ENCODE assay signal across 9 cellular contexts in the genomic region with DNA sequence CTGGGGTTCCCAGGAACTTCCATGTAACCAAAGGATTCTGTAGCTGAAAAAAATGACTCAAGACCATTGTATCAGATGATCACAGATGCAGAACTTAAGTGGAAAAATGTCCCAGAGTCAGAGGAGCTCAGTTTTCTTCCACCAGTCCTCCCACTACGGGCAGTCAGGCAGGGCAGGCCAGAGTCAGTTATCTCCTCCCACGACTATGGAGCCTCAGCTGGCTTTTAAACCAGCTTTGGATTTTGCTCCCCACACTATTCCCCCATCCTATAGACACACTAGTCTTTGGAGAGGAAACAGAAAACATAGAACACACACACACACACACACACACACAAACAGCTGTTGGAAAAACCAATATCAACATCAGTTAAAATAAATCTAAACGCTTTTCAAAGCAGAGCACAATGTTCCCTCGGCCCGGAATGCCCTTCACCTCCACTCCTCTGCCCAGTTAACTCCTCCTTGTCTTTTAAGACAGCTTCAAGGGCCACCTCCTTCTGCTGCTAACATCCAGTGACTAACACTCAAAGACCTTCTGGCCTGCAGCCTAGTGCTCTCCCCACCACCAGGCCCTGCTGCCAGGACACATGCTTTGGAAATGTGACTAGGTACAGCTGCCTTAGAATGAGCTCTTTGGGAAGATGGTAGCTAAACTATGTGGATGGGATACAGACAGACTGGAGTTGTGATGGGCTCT. TPM values are rescaled to one million over a fixed set of nuclear protein-coding genes. Genes with fewer than 3 reads are reported as not detected.
DNase-seq lines count a peak whose midpoint lies in the region; ATAC-seq, FAIRE-seq and TF ChIP-seq lines count a peak whose summit lies in the region.
"Had no signal": no experiment of that assay in that cellular context is flagged by ENCODE, and none has a peak within 500 bp of the region (broad histone marks: within the 10 kb centered on the region; RNA-seq: fewer than 3 reads in every experiment).

No MANE protein-coding gene starts in this region.

- peaks cover 20 to 25% (median 24%) of the 10 kb centered on the region in 4 donors for H3K4me1 Mint-ChIP-seq in CD4-positive, alpha-beta memory T cell

- peaks cover 58 to 82% of the 10 kb centered on the region in 2 donors for H3K36me3 Mint-ChIP-seq in CD4-positive, alpha-beta memory T cell

- no peaks in the 10 kb centered on the region for H3K9me3 ChIP-seq in CD4-positive, alpha-beta memory T cell (ENCODE audit: control insufficient read depth in 1 of 2, low read length in 2 of 2)
- no peaks in the 10 kb centered on the region for H3K9me3 ChIP-seq in pancreas

- H3K36me3 ChIP-seq in CD4-positive, alpha-beta memory T cell (ENCODE audit: insufficient read depth, low read length): peaks cover 56% of the 10 kb centered on the region
- H3K36me3 ChIP-seq in pancreas: no peaks in the 10 kb centered on the region

- no peak overlapping the region for H3K4me3 Mint-ChIP-seq in CD4-positive, alpha-beta memory T cell

- ATAC-seq in SK-N-SH treated with all-trans-retinoic acid at 6 μM for 48 hours (peak; percentile 92), pancreas (peak; percentile 11 to 39 (median 23)), GM18909 (IDR thresholded peaks at IDR 0.05; ENCODE audit: poor library complexity, unreplicated experiment) (no peak)

- POLR2A ChIA-PET in CD4-positive, alpha-beta memory T cell (lab: Charles Lee; ENCODE audit: partially characterized antibody): interaction anchor here (1.0 to 1.4 kb wide), 3 partner anchors 9 to 28 kb away, joined by 4 to 5 read pairs (median 4); no protein-coding TSS in a partner anchor

- H3K27me3 Mint-ChIP-seq in CD4-positive, alpha-beta memory T cell: no peaks in the 10 kb centered on the region

- no peak for FAIRE-seq in pancreas (lab: Jason Lieb, UNC)

- no peak overlapping the region for H3K4me3 ChIP-seq in CD4-positive, alpha-beta memory T cell (ENCODE audit: low read length in 2 of 2)
- H3K4me3 ChIP-seq in fibroblast of pulmonary artery (replicated peaks; ENCODE audit: low read depth, low read length): no peak overlapping the region
- no peak overlapping the region for H3K4me3 ChIP-seq in pancreas

- H3K27me3 ChIP-seq in CD4-positive, alpha-beta memory T cell (ENCODE audit: insufficient read depth, low read length): no peaks in the 10 kb centered on the region
- H3K27me3 ChIP-seq in pancreas: no peaks in the 10 kb centered on the region

- intact Hi-C loops in CD4-positive, alpha-beta memory T cell (cut with micrococcal nuclease): no loop called here
- intact Hi-C loops in pancreas (cut with DNase I): no loop called here

- WGBS in pancreas, 2 donors: 26 to 38% methylated on average over 5 of the region's 5 CpGs

- TF ChIP-seq CTCF in fibroblast of pulmonary artery (IDR thresholded peaks at IDR 0.05; ENCODE audit: low read length, missing control alignments): no peak
- no peak for TF ChIP-seq CTCF in pancreas (IDR thresholded peaks at IDR 0.05)

- DNase-seq in CD4-positive, alpha-beta memory T cell: no peak
- DNase-seq in fibroblast of pulmonary artery (ENCODE audit: low read depth): peak; percentile 93
- no peak for DNase-seq in pancreas
- DNase-seq in DMS153 treated with DMSO at 0.1 percent for 48 hours (lab: John Stamatoyannopoulos, UW; ENCODE audit: unreplicated experiment): no peak
- no peak for DNase-seq in DMS153 (lab: John Stamatoyannopoulos, UW)
- no peak for DNase-seq in NCI-H526 (lab: John Stamatoyannopoulos, UW)
- DNase-seq: OCI-M1 had no signal

- no peaks in the 10 kb centered on the region for H3K9me3 Mint-ChIP-seq in CD4-positive, alpha-beta memory T cell

- peaks cover 4% of the 10 kb centered on the region for H3K4me1 ChIP-seq in CD4-positive, alpha-beta memory T cell (ENCODE audit: insufficient read depth, low read length)
- H3K4me1 ChIP-seq in pancreas: no peaks in the 10 kb centered on the region

- H3K27ac Mint-ChIP-seq in CD4-positive, alpha-beta memory T cell: peak overlapping the region; percentile 46 to 91 (median 70)

- no peak overlapping the region for H3K27ac ChIP-seq in CD4-positive, alpha-beta memory T cell (ENCODE audit: low read depth, low read length)
- peak overlapping the region in 1 of 4 donors; percentile 22 for H3K27ac ChIP-seq in pancreas

- CTCF ChIA-PET in CD4-positive, alpha-beta memory T cell (lab: Charles Lee; ENCODE audit: partially characterized antibody): interaction anchor here (0.7 to 1.4 kb wide), 6 partner anchors 9 to 202 kb away, joined by 3 to 4 read pairs (median 3); no protein-coding TSS in a partner anchor

TF ChIP-seq in SK-N-SH treated with all-trans-retinoic acid at 6 μM for 48 hours, 23 proteins besides CTCF, POLR2A, EP300 and RAD21:
- TF ChIP-seq, protein P1, sequence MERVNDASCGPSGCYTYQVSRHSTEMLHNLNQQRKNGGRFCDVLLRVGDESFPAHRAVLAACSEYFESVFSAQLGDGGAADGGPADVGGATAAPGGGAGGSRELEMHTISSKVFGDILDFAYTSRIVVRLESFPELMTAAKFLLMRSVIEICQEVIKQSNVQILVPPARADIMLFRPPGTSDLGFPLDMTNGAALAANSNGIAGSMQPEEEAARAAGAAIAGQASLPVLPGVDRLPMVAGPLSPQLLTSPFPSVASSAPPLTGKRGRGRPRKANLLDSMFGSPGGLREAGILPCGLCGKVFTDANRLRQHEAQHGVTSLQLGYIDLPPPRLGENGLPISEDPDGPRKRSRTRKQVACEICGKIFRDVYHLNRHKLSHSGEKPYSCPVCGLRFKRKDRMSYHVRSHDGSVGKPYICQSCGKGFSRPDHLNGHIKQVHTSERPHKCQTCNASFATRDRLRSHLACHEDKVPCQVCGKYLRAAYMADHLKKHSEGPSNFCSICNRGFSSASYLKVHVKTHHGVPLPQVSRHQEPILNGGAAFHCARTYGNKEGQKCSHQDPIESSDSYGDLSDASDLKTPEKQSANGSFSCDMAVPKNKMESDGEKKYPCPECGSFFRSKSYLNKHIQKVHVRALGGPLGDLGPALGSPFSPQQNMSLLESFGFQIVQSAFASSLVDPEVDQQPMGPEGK (CRISPR knock-in tag; IDR thresholded peaks at IDR 0.05; ENCODE audit: borderline replicate concordance): no peak
- TF ChIP-seq ZC3H10 (CRISPR knock-in tag; IDR thresholded peaks at IDR 0.05) (no peak), BACH2 (CRISPR knock-in tag; IDR thresholded peaks at IDR 0.05; ENCODE audit: borderline replicate concordance) (no peak), PPARA (CRISPR knock-in tag; IDR thresholded peaks at IDR 0.05; ENCODE audit: borderline replicate concordance) (no peak), ZFP30 (CRISPR knock-in tag; IDR thresholded peaks at IDR 0.05) (no peak), GLIS3 (CRISPR knock-in tag; IDR thresholded peaks at IDR 0.05) (no peak), ESRRG (CRISPR knock-in tag; IDR thresholded peaks at IDR 0.05) (no peak), RARB (CRISPR knock-in tag; IDR thresholded peaks at IDR 0.05) (no peak), CSDC2 (CRISPR knock-in tag; IDR thresholded peaks at IDR 0.05) (no peak), ZNF565 (CRISPR knock-in tag; conservative IDR thresholded peaks at IDR 0.05; ENCODE audit: low read depth) (no peak)
- TF ChIP-seq, protein P2, sequence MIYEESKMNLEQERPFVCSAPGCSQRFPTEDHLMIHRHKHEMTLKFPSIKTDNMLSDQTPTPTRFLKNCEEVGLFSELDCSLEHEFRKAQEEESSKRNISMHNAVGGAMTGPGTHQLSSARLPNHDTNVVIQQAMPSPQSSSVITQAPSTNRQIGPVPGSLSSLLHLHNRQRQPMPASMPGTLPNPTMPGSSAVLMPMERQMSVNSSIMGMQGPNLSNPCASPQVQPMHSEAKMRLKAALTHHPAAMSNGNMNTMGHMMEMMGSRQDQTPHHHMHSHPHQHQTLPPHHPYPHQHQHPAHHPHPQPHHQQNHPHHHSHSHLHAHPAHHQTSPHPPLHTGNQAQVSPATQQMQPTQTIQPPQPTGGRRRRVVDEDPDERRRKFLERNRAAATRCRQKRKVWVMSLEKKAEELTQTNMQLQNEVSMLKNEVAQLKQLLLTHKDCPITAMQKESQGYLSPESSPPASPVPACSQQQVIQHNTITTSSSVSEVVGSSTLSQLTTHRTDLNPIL (CRISPR knock-in tag; IDR thresholded peaks at IDR 0.05; ENCODE audit: low read depth): no peak
- TF ChIP-seq, protein P3, sequence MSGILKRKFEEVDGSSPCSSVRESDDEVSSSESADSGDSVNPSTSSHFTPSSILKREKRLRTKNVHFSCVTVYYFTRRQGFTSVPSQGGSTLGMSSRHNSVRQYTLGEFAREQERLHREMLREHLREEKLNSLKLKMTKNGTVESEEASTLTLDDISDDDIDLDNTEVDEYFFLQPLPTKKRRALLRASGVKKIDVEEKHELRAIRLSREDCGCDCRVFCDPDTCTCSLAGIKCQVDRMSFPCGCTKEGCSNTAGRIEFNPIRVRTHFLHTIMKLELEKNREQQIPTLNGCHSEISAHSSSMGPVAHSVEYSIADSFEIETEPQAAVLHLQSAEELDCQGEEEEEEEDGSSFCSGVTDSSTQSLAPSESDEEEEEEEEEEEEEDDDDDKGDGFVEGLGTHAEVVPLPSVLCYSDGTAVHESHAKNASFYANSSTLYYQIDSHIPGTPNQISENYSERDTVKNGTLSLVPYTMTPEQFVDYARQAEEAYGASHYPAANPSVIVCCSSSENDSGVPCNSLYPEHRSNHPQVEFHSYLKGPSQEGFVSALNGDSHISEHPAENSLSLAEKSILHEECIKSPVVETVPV (CRISPR knock-in tag; IDR thresholded peaks at IDR 0.05): no peak

RNA-seq across cellular contexts. Expression of a gene that starts 56.8 kb away (rescaled TPM):
- total RNA-seq in CD4-positive, alpha-beta memory T cell: not detected
- polyA plus RNA-seq in CD4-positive, alpha-beta memory T cell: not detected
- not detected for total RNA-seq in pancreas
- under 1 TPM in 1 of 2 donors, not detected in 1; 0.07 TPM for polyA plus RNA-seq in pancreas

RNA-seq across cellular contexts. Expression of a gene that starts 58.8 kb away (rescaled TPM):
- total RNA-seq in CD4-positive, alpha-beta memory T cell: 10 to 100 TPM; 31.5 to 33.9 TPM
- polyA plus RNA-seq in CD4-positive, alpha-beta memory T cell: 10 to 100 TPM in 1 of 2 donors, 1 to 10 TPM in 1; 1.9 to 24.4 TPM
- 1 to 10 TPM in 2 of 6 donors, under 1 TPM in 4; 0.47 to 3.0 (median 0.83) TPM for total RNA-seq in pancreas
- polyA plus RNA-seq in pancreas: under 1 TPM; 0.38 to 0.65 TPM

Comparison
In these comparisons a context has a peak if more than half of its experiments do, and no peak if none do; other contexts are left out.
1. RNA of a gene that starts 58.8 kb away (total RNA-seq): 31.5 to 33.9 TPM in CD4-positive, alpha-beta memory T cell; 0.47 to 3.0 TPM in pancreas; every median in the first group is over 4 times any median in the second.